ENCODE assay signal across 15 cellular contexts in the genomic region with DNA sequence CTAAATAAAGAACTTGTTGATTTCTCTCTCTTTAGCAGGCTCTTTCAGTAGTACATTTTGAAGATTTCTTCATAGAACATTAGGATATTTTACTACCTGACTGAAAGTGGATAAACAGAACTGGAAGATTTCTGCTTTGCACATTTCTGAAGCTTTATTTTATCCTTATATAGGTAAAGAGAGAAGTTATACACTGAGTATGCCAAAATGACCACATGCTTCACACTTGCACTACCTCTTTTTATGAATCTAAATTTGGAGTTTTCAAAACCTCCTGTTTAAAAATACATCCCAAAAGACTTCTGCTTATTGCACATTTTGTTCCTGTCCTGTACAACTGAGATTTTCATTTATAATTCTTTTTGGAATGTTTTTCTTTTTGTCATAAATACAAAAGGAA.
DNase-seq lines count a peak whose midpoint lies in the region; ATAC-seq and TF ChIP-seq lines count a peak whose summit lies in the region.
"Had no signal": no experiment of that assay in that cellular context is flagged by ENCODE, and none has a peak within 500 bp of the region (broad histone marks: within the 10 kb centered on the region; RNA-seq: fewer than 3 reads in every experiment).

No MANE protein-coding gene starts in this region.

- DNase-seq in KBM-7 (peak; percentile 30), SKM-1 treated with dmso at 0.1 percent for 144 hours (lab: John Stamatoyannopoulos, UW; ENCODE audit: unreplicated experiment) (peak; percentile 70), spleen (no peak), hypothalamus (lab: John Stamatoyannopoulos, UW) (no peak), A172 (ENCODE audit: low spot score) (no peak)
- DNase-seq in stimulated activated CD4-positive, alpha-beta T cell treated with anti-CD3 and anti-CD28 coated beads, Interleukin-4, amount 100 ng/mL, for 4 hours = no peak
- DNase-seq: activated CD4-positive, alpha-beta memory T cell treated with anti-CD3 and anti-CD28 coated beads for 36 hours; dermis blood vessel endothelial cell; EL; esophagus squamous epithelium; IMR-90; NCI-H1694 had no signal

- peaks cover 26 to 88% (median 70%) of the 10 kb centered on the region in 6 donors for H3K4me1 ChIP-seq in spleen
- H3K4me1 ChIP-seq: esophagus squamous epithelium had no signal

- H3K27ac ChIP-seq in spleen = peak overlapping the region; percentile 10 to 68 (median 40)
- H3K27ac ChIP-seq: esophagus squamous epithelium, RWPE1 had no signal

- ATAC-seq in GM19395 (IDR thresholded peaks at IDR 0.05; ENCODE audit: unreplicated experiment) (peak; percentile 46), HG02642 (IDR thresholded peaks at IDR 0.05; ENCODE audit: poor library complexity, unreplicated experiment) (no peak)

- intact Hi-C loops in spleen (cut with DNase I; ENCODE audit: low total_unique reads) = no loop called here

- in situ Hi-C loops in KBM-7 (cut with MboI; ENCODE audit: low pct_unique_long_range_greater_than_20kb, low sequenced_read_pairs) = no loop called here

- no peaks in the 10 kb centered on the region for H3K27me3 ChIP-seq in spleen (replicated peaks in 1 of 7)
- H3K27me3 ChIP-seq: esophagus squamous epithelium had no signal

- no peak for TF ChIP-seq CTCF in spleen (IDR thresholded peaks at IDR 0.05 in 8 of 11, conservative IDR thresholded peaks at IDR 0.05 in 3 of 11)

- H3K4me3 ChIP-seq in spleen = peak overlapping the region in 1 of 8 donors; percentile 10
- H3K4me3 ChIP-seq: esophagus squamous epithelium had no signal

- TF ChIP-seq POLR2A in spleen (IDR thresholded peaks at IDR 0.05) = no peak

- no peaks in the 10 kb centered on the region for H3K36me3 ChIP-seq in spleen
- H3K36me3 ChIP-seq: esophagus squamous epithelium had no signal

- H3K9me3 ChIP-seq in spleen = no peaks in the 10 kb centered on the region
- H3K9me3 ChIP-seq: esophagus squamous epithelium had no signal

Comparison
In these comparisons a context has a peak if more than half of its experiments do, and no peak if none do; other contexts are left out.
1. DNase-seq: peak in KBM-7 (single experiment) and SKM-1 treated with dmso at 0.1 percent for 144 hours (single experiment); none in spleen (single experiment), hypothalamus (0 of 51), stimulated activated CD4-positive, alpha-beta T cell treated with anti-CD3 and anti-CD28 coated beads, Interleukin-4, amount 100 ng/mL, for 4 hours (0 of 2) and A172 (single experiment).